Comparison of ENCODE assay signal across 8 cellular contexts in genomic region chr12:124767075-124767821, GRCh38.
A peak's percentile ranks its signal among the peaks of the same experiment; 100 is the strongest.
DNase-seq lines count a peak whose midpoint lies in the region; ATAC-seq and TF ChIP-seq lines count a peak whose summit lies in the region.

No MANE protein-coding gene starts in this region.

- H2AFZ ChIP-seq in GM23338 (no peak overlapping the region), Loucy (ENCODE audit: low read length) (no peak overlapping the region)

- no peaks in the 10 kb centered on the region for H3K9me2 ChIP-seq in GM23338 (ENCODE audit: insufficient read depth)
- no peaks in the 10 kb centered on the region for H3K9me2 ChIP-seq in Loucy (replicated peaks; ENCODE audit: low read depth, low read length)

- no peaks in the 10 kb centered on the region; the same call in 1 of the 2 replicates for H3K4me1 ChIP-seq in GM23338 (ENCODE audit: insufficient read depth)
- H3K4me1 ChIP-seq in Loucy (ENCODE audit: insufficient read depth, low read length, poor library complexity, severe bottlenecking) = peaks cover 3% of the 10 kb centered on the region

- peaks cover 13% of the 10 kb centered on the region for H3K27me3 Mint-ChIP-seq in GM23338 (ENCODE audit: insufficient read depth, low read depth, poor library complexity)

- peaks cover 4% of the 10 kb centered on the region; the same call in 2 of the 3 replicates for H3K4me1 Mint-ChIP-seq in GM23338

- H3K9ac ChIP-seq in Loucy (ENCODE audit: low read depth, low read length, poor library complexity, severe bottlenecking) = no peak overlapping the region

- H3K79me2 ChIP-seq in GM23338 (replicated peaks; ENCODE audit: insufficient read depth) (no peaks in the 10 kb centered on the region), Loucy (ENCODE audit: insufficient read depth, low read length) (no peaks in the 10 kb centered on the region)

- H3F3A ChIP-seq in GM23338 (replicated peaks; ENCODE audit: low read depth) (no peaks in the 10 kb centered on the region), Loucy (ENCODE audit: low read depth) (no peaks in the 10 kb centered on the region)

- H3K27ac ChIP-seq in GM23338 (ENCODE audit: low read depth) = no peak overlapping the region

- peaks cover 35% of the 10 kb centered on the region for H3K9me3 Mint-ChIP-seq in GM23338

- intact Hi-C loops in left ventricle myocardium superior (cut with micrococcal nuclease) (loop anchor here (5.0 to 10.0 kb wide), 3 partner anchors 72 to 715 kb away; partner anchors contain the start of gene NCOR2), sciatic nerve (cut with DNase I) (loop anchor here (5.0 kb wide), 3 partner anchors 200 to 715 kb away; partner anchors contain the start of gene NCOR2)

- TF ChIP-seq CTCF in GM23338 (conservative IDR thresholded peaks at IDR 0.05; ENCODE audit: low read depth in 2 of 2) (peak; percentile 95 to 97), Loucy (conservative IDR thresholded peaks at IDR 0.05; ENCODE audit: low read length) (peak; percentile 97)

- ATAC-seq in GM23338 (peak; percentile 92), left ventricle myocardium superior (peak; percentile 72), sciatic nerve (peak; percentile 68), GM19324 (IDR thresholded peaks at IDR 0.05; ENCODE audit: low FRiP score, unreplicated experiment) (no peak)

- H3K9me3 ChIP-seq in Loucy (ENCODE audit: insufficient read depth, low read depth, low read length) = peaks cover 9% of the 10 kb centered on the region; the same call in 1 of the 2 replicates

- DNase-seq in GDM1 (lab: John Stamatoyannopoulos, UW) = peak; percentile 74
- DNase-seq in GM23338 (ENCODE audit: low spot score) = peak; percentile 76
- peak; percentile 64 for DNase-seq in SW480 (ENCODE audit: low spot score)
- DNase-seq in activated naive CD8-positive, alpha-beta T cell treated with anti-CD3 and anti-CD28 coated beads, Interleukin-2, amount 50 U/mL, for 16 hours (ENCODE audit: low read depth, low spot score) = peak; percentile 70
- DNase-seq in left ventricle myocardium superior = peak; percentile 90
- peak; percentile 91 for DNase-seq in sciatic nerve (ENCODE audit: low spot score)

- H3K4me3 ChIP-seq in GM23338 (no peak overlapping the region), Loucy (ENCODE audit: low read length, poor library complexity, severe bottlenecking) (no peak overlapping the region)

- H3K36me3 ChIP-seq in GM23338 (ENCODE audit: insufficient read depth) (no peaks in the 10 kb centered on the region; the same call in 1 of the 2 replicates), Loucy (ENCODE audit: insufficient read depth, low read length) (no peaks in the 10 kb centered on the region)

- H4K20me1 ChIP-seq in GM23338 (replicated peaks; ENCODE audit: insufficient read depth) (no peaks in the 10 kb centered on the region), Loucy (ENCODE audit: insufficient read depth, low read length, poor library complexity, severe bottlenecking) (no peaks in the 10 kb centered on the region)

- no peaks in the 10 kb centered on the region for H3K27me3 ChIP-seq in GM23338 (ENCODE audit: insufficient read depth)
- H3K27me3 ChIP-seq in Loucy (ENCODE audit: insufficient read depth, low read length, poor library complexity, severe bottlenecking) = no peaks in the 10 kb centered on the region

- H3K4me3 Mint-ChIP-seq in GM23338 = no peak overlapping the region

- H3K4me2 ChIP-seq in GM23338 = no peak overlapping the region
- H3K4me2 ChIP-seq in Loucy (ENCODE audit: low read depth, low read length, poor library complexity, severe bottlenecking) = no peak overlapping the region

- H3K27ac Mint-ChIP-seq in GM23338 = no peak overlapping the region

- H3K36me3 Mint-ChIP-seq in GM23338 (ENCODE audit: low read depth) = peaks cover 14% of the 10 kb centered on the region

TF ChIP-seq in GM23338, 12 proteins besides CTCF, POLR2A, EP300 and RAD21 (continues in another document):
- no peak for TF ChIP-seq ZNF331 (CRISPR knock-in tag; IDR thresholded peaks at IDR 0.05; ENCODE audit: low read depth)
- TF ChIP-seq NANOG (IDR thresholded peaks at IDR 0.05; ENCODE audit: borderline replicate concordance) = no peak
- no peak for TF ChIP-seq REST (IDR thresholded peaks at IDR 0.05; ENCODE audit: unreplicated experiment)
- TF ChIP-seq EZH2 (IDR thresholded peaks at IDR 0.05; ENCODE audit: low read depth, unreplicated experiment) = no peak
- TF ChIP-seq, protein P1, sequence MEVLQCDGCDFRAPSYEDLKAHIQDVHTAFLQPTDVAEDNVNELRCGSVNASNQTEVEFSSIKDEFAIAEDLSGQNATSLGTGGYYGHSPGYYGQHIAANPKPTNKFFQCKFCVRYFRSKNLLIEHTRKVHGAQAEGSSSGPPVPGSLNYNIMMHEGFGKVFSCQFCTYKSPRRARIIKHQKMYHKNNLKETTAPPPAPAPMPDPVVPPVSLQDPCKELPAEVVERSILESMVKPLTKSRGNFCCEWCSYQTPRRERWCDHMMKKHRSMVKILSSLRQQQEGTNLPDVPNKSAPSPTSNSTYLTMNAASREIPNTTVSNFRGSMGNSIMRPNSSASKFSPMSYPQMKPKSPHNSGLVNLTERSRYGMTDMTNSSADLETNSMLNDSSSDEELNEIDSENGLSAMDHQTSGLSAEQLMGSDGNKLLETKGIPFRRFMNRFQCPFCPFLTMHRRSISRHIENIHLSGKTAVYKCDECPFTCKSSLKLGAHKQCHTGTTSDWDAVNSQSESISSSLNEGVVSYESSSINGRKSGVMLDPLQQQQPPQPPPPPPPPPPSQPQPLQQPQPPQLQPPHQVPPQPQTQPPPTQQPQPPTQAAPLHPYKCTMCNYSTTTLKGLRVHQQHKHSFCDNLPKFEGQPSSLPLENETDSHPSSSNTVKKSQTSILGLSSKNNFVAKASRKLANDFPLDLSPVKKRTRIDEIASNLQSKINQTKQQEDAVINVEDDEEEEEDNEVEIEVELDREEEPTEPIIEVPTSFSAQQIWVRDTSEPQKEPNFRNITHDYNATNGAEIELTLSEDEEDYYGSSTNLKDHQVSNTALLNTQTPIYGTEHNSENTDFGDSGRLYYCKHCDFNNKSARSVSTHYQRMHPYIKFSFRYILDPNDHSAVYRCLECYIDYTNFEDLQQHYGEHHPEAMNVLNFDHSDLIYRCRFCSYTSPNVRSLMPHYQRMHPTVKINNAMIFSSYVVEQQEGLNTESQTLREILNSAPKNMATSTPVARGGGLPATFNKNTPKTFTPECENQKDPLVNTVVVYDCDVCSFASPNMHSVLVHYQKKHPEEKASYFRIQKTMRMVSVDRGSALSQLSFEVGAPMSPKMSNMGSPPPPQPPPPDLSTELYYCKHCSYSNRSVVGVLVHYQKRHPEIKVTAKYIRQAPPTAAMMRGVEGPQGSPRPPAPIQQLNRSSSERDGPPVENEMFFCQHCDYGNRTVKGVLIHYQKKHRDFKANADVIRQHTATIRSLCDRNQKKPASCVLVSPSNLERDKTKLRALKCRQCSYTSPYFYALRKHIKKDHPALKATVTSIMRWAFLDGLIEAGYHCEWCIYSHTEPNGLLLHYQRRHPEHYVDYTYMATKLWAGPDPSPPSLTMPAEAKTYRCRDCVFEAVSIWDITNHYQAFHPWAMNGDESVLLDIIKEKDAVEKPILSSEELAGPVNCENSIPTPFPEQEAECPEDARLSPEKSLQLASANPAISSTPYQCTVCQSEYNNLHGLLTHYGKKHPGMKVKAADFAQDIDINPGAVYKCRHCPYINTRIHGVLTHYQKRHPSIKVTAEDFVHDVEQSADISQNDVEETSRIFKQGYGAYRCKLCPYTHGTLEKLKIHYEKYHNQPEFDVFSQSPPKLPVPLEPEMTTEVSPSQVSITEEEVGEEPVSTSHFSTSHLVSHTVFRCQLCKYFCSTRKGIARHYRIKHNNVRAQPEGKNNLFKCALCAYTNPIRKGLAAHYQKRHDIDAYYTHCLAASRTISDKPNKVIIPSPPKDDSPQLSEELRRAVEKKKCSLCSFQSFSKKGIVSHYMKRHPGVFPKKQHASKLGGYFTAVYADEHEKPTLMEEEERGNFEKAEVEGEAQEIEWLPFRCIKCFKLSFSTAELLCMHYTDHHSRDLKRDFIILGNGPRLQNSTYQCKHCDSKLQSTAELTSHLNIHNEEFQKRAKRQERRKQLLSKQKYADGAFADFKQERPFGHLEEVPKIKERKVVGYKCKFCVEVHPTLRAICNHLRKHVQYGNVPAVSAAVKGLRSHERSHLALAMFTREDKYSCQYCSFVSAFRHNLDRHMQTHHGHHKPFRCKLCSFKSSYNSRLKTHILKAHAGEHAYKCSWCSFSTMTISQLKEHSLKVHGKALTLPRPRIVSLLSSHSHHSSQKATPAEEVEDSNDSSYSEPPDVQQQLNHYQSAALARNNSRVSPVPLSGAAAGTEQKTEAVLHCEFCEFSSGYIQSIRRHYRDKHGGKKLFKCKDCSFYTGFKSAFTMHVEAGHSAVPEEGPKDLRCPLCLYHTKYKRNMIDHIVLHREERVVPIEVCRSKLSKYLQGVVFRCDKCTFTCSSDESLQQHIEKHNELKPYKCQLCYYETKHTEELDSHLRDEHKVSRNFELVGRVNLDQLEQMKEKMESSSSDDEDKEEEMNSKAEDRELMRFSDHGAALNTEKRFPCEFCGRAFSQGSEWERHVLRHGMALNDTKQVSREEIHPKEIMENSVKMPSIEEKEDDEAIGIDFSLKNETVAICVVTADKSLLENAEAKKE (CRISPR knock-in tag; IDR thresholded peaks at IDR 0.05) = no peak
- no peak for TF ChIP-seq POLR2AphosphoS5 (IDR thresholded peaks at IDR 0.05; ENCODE audit: low read depth)
- TF ChIP-seq EZH2phosphoT487 (IDR thresholded peaks at IDR 0.05; ENCODE audit: unreplicated experiment) = no peak
